In the genomic region with DNA sequence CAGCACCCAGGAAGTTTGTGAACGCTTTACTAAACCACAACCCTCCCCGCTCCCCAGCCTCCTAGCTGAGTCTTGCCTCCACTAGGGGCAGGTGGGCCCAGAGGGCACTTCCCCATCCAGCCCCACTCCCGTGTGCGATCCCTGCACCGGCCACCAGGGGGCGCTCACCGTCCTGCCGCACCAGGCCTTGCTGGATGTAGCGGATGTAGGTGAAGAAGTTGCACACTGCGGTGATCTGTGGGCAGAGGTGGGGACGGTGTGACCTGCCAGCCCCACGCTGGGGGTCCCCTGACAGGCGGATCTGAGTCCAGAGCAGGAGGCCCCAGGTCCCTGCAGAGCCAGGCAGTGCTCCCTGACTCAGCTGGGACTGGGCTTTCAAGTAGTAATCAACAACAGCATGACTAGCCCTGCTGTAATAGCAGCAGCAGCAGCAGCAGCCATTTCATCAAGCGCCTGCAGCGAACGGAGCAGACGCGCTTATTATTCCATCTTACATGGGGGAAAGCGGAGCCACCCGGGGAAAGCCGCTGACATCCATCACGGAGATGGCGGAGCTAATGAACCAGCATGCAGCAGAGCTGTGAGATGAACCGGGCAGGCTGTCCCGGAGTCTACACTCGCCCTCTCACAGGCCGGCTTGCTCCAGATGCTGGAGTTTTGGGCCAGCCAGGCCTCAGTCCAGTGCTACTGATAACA, we compare ENCODE assay signal across 1 cellular context.
TF ChIP-seq lines count a peak whose summit lies in the region.

No MANE protein-coding gene starts in this region.

TF ChIP-seq in HepG2, 621 proteins besides CTCF, POLR2A, EP300 and RAD21 (continued from another document and continues in another):
- TF ChIP-seq, protein P1, sequence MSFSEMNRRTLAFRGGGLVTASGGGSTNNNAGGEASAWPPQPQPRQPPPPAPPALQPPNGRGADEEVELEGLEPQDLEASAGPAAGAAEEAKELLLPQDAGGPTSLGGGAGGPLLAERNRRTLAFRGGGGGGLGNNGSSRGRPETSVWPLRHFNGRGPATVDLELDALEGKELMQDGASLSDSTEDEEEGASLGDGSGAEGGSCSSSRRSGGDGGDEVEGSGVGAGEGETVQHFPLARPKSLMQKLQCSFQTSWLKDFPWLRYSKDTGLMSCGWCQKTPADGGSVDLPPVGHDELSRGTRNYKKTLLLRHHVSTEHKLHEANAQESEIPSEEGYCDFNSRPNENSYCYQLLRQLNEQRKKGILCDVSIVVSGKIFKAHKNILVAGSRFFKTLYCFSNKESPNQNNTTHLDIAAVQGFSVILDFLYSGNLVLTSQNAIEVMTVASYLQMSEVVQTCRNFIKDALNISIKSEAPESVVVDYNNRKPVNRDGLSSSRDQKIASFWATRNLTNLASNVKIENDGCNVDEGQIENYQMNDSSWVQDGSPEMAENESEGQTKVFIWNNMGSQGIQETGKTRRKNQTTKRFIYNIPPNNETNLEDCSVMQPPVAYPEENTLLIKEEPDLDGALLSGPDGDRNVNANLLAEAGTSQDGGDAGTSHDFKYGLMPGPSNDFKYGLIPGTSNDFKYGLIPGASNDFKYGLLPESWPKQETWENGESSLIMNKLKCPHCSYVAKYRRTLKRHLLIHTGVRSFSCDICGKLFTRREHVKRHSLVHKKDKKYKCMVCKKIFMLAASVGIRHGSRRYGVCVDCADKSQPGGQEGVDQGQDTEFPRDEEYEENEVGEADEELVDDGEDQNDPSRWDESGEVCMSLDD (CRISPR knock-in tag; IDR thresholded peaks at IDR 0.05; ENCODE audit: borderline replicate concordance), result no peak
- TF ChIP-seq, protein P2, sequence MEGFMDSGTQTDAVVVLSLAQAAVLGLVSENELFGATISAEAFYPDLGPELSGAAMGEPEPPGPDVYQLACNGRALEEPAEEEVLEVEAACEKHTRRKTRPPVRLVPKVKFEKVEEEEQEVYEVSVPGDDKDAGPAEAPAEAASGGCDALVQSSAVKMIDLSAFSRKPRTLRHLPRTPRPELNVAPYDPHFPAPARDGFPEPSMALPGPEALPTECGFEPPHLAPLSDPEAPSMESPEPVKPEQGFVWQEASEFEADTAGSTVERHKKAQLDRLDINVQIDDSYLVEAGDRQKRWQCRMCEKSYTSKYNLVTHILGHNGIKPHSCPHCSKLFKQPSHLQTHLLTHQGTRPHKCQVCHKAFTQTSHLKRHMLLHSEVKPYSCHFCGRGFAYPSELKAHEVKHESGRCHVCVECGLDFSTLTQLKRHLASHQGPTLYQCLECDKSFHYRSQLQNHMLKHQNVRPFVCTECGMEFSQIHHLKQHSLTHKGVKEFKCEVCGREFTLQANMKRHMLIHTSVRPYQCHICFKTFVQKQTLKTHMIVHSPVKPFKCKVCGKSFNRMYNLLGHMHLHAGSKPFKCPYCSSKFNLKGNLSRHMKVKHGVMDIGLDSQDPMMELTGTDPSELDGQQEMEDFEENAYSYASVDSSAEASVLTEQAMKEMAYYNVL (CRISPR knock-in tag; IDR thresholded peaks at IDR 0.05; ENCODE audit: borderline replicate concordance), result no peak
- no peak for TF ChIP-seq TBP (CRISPR knock-in tag; IDR thresholded peaks at IDR 0.05)
- TF ChIP-seq, protein P3, sequence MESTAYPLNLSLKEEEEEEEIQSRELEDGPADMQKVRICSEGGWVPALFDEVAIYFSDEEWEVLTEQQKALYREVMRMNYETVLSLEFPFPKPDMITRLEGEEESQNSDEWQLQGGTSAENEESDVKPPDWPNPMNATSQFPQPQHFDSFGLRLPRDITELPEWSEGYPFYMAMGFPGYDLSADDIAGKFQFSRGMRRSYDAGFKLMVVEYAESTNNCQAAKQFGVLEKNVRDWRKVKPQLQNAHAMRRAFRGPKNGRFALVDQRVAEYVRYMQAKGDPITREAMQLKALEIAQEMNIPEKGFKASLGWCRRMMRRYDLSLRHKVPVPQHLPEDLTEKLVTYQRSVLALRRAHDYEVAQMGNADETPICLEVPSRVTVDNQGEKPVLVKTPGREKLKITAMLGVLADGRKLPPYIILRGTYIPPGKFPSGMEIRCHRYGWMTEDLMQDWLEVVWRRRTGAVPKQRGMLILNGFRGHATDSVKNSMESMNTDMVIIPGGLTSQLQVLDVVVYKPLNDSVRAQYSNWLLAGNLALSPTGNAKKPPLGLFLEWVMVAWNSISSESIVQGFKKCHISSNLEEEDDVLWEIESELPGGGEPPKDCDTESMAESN (CRISPR knock-in tag; conservative IDR thresholded peaks at IDR 0.05), result no peak
- no peak for TF ChIP-seq ZNF550 (CRISPR knock-in tag; IDR thresholded peaks at IDR 0.05; ENCODE audit: borderline replicate concordance)
- TF ChIP-seq, protein P4, sequence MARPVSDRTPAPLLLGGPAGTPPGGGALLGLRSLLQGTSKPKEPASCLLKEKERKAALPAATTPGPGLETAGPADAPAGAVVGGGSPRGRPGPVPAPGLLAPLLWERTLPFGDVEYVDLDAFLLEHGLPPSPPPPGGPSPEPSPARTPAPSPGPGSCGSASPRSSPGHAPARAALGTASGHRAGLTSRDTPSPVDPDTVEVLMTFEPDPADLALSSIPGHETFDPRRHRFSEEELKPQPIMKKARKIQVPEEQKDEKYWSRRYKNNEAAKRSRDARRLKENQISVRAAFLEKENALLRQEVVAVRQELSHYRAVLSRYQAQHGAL (CRISPR knock-in tag; IDR thresholded peaks at IDR 0.05; ENCODE audit: not compliant biosample characterization), result no peak
- TF ChIP-seq ZNF720 (CRISPR knock-in tag; IDR thresholded peaks at IDR 0.05), result no peak
- no peak for TF ChIP-seq ZNF7 (CRISPR knock-in tag; IDR thresholded peaks at IDR 0.05)
- TF ChIP-seq, protein P5, sequence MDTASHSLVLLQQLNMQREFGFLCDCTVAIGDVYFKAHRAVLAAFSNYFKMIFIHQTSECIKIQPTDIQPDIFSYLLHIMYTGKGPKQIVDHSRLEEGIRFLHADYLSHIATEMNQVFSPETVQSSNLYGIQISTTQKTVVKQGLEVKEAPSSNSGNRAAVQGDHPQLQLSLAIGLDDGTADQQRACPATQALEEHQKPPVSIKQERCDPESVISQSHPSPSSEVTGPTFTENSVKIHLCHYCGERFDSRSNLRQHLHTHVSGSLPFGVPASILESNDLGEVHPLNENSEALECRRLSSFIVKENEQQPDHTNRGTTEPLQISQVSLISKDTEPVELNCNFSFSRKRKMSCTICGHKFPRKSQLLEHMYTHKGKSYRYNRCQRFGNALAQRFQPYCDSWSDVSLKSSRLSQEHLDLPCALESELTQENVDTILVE (CRISPR knock-in tag; IDR thresholded peaks at IDR 0.05), result no peak
- TF ChIP-seq CBX2 (IDR thresholded peaks at IDR 0.05; ENCODE audit: low read depth, low read length), result no peak
- no peak for TF ChIP-seq CBX2 (CRISPR knock-in tag; IDR thresholded peaks at IDR 0.05; ENCODE audit: low read depth)
- TF ChIP-seq ZNF225 (CRISPR knock-in tag; IDR thresholded peaks at IDR 0.05), result no peak
- peak; percentile 43; the same call in 1 of the 2 replicates for TF ChIP-seq SAP130 (CRISPR knock-in tag; IDR thresholded peaks at IDR 0.05; ENCODE audit: low read depth)
- TF ChIP-seq HNRNPLL (IDR thresholded peaks at IDR 0.05; ENCODE audit: low read depth, low read length, poor library complexity, severe bottlenecking), result peak; percentile 59
- no peak for TF ChIP-seq ZNF75D (CRISPR knock-in tag; IDR thresholded peaks at IDR 0.05; ENCODE audit: borderline replicate concordance)
- TF ChIP-seq ZNF230 (CRISPR knock-in tag; IDR thresholded peaks at IDR 0.05), result no peak
- TF ChIP-seq, protein P6, sequence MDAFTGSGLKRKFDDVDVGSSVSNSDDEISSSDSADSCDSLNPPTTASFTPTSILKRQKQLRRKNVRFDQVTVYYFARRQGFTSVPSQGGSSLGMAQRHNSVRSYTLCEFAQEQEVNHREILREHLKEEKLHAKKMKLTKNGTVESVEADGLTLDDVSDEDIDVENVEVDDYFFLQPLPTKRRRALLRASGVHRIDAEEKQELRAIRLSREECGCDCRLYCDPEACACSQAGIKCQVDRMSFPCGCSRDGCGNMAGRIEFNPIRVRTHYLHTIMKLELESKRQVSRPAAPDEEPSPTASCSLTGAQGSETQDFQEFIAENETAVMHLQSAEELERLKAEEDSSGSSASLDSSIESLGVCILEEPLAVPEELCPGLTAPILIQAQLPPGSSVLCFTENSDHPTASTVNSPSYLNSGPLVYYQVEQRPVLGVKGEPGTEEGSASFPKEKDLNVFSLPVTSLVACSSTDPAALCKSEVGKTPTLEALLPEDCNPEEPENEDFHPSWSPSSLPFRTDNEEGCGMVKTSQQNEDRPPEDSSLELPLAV (CRISPR knock-in tag; conservative IDR thresholded peaks at IDR 0.05; ENCODE audit: low read depth), result no peak
- TF ChIP-seq, protein P7, sequence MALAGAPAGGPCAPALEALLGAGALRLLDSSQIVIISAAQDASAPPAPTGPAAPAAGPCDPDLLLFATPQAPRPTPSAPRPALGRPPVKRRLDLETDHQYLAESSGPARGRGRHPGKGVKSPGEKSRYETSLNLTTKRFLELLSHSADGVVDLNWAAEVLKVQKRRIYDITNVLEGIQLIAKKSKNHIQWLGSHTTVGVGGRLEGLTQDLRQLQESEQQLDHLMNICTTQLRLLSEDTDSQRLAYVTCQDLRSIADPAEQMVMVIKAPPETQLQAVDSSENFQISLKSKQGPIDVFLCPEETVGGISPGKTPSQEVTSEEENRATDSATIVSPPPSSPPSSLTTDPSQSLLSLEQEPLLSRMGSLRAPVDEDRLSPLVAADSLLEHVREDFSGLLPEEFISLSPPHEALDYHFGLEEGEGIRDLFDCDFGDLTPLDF (CRISPR knock-in tag; IDR thresholded peaks at IDR 0.05), result no peak
- TF ChIP-seq ZNF619 (CRISPR knock-in tag; IDR thresholded peaks at IDR 0.05), result peak; percentile 78; the same call in 1 of the 2 replicates
- no peak for TF ChIP-seq RBAK (CRISPR knock-in tag; IDR thresholded peaks at IDR 0.05)
- 0 out of 2 replicates have a peak, but pooled peaks have one; percentile 31 for TF ChIP-seq PHF8 (CRISPR knock-in tag; IDR thresholded peaks at IDR 0.05)
- TF ChIP-seq ISX (CRISPR knock-in tag; conservative IDR thresholded peaks at IDR 0.05), result no peak
- TF ChIP-seq, protein P8, sequence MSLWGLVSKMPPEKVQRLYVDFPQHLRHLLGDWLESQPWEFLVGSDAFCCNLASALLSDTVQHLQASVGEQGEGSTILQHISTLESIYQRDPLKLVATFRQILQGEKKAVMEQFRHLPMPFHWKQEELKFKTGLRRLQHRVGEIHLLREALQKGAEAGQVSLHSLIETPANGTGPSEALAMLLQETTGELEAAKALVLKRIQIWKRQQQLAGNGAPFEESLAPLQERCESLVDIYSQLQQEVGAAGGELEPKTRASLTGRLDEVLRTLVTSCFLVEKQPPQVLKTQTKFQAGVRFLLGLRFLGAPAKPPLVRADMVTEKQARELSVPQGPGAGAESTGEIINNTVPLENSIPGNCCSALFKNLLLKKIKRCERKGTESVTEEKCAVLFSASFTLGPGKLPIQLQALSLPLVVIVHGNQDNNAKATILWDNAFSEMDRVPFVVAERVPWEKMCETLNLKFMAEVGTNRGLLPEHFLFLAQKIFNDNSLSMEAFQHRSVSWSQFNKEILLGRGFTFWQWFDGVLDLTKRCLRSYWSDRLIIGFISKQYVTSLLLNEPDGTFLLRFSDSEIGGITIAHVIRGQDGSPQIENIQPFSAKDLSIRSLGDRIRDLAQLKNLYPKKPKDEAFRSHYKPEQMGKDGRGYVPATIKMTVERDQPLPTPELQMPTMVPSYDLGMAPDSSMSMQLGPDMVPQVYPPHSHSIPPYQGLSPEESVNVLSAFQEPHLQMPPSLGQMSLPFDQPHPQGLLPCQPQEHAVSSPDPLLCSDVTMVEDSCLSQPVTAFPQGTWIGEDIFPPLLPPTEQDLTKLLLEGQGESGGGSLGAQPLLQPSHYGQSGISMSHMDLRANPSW (CRISPR knock-in tag; IDR thresholded peaks at IDR 0.05; ENCODE audit: borderline replicate concordance), result no peak
- TF ChIP-seq, protein P9, sequence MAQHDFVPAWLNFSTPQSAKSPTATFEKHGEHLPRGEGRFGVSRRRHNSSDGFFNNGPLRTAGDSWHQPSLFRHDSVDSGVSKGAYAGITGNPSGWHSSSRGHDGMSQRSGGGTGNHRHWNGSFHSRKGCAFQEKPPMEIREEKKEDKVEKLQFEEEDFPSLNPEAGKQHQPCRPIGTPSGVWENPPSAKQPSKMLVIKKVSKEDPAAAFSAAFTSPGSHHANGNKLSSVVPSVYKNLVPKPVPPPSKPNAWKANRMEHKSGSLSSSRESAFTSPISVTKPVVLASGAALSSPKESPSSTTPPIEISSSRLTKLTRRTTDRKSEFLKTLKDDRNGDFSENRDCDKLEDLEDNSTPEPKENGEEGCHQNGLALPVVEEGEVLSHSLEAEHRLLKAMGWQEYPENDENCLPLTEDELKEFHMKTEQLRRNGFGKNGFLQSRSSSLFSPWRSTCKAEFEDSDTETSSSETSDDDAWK (CRISPR knock-in tag; IDR thresholded peaks at IDR 0.05), result no peak
- TF ChIP-seq ZMYM4 (CRISPR knock-in tag; IDR thresholded peaks at IDR 0.05), result peak; percentile 45; the same call in 1 of the 2 replicates
- no peak for TF ChIP-seq CENPT (CRISPR knock-in tag; IDR thresholded peaks at IDR 0.05; ENCODE audit: low read depth)
- TF ChIP-seq ARHGAP35 (CRISPR knock-in tag; IDR thresholded peaks at IDR 0.05; ENCODE audit: borderline replicate concordance), result no peak
- no peak for TF ChIP-seq ZNF292 (CRISPR knock-in tag; IDR thresholded peaks at IDR 0.05; ENCODE audit: borderline replicate concordance, low read depth)
- TF ChIP-seq, protein P10, sequence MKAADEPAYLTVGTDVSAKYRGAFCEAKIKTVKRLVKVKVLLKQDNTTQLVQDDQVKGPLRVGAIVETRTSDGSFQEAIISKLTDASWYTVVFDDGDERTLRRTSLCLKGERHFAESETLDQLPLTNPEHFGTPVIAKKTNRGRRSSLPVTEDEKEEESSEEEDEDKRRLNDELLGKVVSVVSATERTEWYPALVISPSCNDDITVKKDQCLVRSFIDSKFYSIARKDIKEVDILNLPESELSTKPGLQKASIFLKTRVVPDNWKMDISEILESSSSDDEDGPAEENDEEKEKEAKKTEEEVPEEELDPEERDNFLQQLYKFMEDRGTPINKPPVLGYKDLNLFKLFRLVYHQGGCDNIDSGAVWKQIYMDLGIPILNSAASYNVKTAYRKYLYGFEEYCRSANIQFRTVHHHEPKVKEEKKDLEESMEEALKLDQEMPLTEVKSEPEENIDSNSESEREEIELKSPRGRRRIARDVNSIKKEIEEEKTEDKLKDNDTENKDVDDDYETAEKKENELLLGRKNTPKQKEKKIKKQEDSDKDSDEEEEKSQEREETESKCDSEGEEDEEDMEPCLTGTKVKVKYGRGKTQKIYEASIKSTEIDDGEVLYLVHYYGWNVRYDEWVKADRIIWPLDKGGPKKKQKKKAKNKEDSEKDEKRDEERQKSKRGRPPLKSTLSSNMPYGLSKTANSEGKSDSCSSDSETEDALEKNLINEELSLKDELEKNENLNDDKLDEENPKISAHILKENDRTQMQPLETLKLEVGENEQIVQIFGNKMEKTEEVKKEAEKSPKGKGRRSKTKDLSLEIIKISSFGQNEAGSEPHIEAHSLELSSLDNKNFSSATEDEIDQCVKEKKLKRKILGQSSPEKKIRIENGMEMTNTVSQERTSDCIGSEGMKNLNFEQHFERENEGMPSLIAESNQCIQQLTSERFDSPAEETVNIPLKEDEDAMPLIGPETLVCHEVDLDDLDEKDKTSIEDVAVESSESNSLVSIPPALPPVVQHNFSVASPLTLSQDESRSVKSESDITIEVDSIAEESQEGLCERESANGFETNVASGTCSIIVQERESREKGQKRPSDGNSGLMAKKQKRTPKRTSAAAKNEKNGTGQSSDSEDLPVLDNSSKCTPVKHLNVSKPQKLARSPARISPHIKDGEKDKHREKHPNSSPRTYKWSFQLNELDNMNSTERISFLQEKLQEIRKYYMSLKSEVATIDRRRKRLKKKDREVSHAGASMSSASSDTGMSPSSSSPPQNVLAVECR (CRISPR knock-in tag; IDR thresholded peaks at IDR 0.05; ENCODE audit: borderline replicate concordance), result peak; percentile 38; the same call in 1 of the 2 replicates
- no peak for TF ChIP-seq SNAPC2 (CRISPR knock-in tag; IDR thresholded peaks at IDR 0.05)
- TF ChIP-seq, protein P11, sequence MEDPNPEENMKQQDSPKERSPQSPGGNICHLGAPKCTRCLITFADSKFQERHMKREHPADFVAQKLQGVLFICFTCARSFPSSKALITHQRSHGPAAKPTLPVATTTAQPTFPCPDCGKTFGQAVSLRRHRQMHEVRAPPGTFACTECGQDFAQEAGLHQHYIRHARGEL (CRISPR knock-in tag; IDR thresholded peaks at IDR 0.05), result no peak
- TF ChIP-seq ZNF124 (CRISPR knock-in tag; IDR thresholded peaks at IDR 0.05), result 0 out of 2 replicates have a peak, but pooled peaks have one; percentile 44
